Comparison of ENCODE assay signal across 17 cellular contexts in the genomic region with DNA sequence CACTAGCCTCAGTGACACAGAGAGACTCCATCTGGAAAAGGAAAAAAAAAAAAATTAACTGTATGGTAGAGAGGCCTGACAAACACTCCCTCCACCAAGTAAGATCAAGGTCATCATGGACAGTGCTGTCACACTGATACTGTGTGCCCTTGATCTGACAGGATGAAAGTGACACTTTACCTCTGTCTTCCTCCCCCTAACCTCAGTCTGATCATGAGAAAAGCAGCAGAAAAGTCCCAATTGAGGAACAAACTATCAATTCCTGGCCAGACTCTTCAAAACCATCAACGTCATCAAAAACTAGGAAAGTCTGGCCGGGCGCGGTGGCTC. TPM values are rescaled to one million over a fixed set of nuclear protein-coding genes. Genes with fewer than 3 reads are reported as not detected.
"Had no signal": no experiment of that assay in that cellular context is flagged by ENCODE, and none has a peak within 500 bp of the region (broad histone marks: within the 10 kb centered on the region; RNA-seq: fewer than 3 reads in every experiment).

No MANE protein-coding gene starts in this region.

- ATAC-seq: activated CD8-positive, alpha-beta memory T cell treated with anti-CD3 and anti-CD28 coated beads, Interleukin-2, amount 10 ng/mL, durations not matched to agents 7 days and 5 days; mucosa of descending colon; naive thymus-derived CD8-positive, alpha-beta T cell; sciatic nerve had no signal

- DNase-seq: activated CD4-positive, alpha-beta T cell treated with anti-CD3 and anti-CD28 coated beads for 1 hour; activated CD4-positive, alpha-beta T cell treated with anti-CD3 and anti-CD28 coated beads, Interleukin-2, amount 50 U/mL, for 48 hours; activated CD8-positive, alpha-beta memory T cell treated with anti-CD3 and anti-CD28 coated beads, Interleukin-2, amount 10 ng/mL, durations not matched to agents 7 days and 5 days; activated naive CD8-positive, alpha-beta T cell treated with anti-CD3 and anti-CD28 coated beads, Interleukin-2, amount 10 ng/mL, durations not matched to agents 7 days and 5 days; activated T-cell treated with anti-CD3 and anti-CD28 coated beads, Interleukin-2, amount 50 U/mL, for 48 hours; anterior cingulate cortex; endodermal cell; hypothalamus; mammary epithelial cell; mucosa of descending colon; naive thymus-derived CD8-positive, alpha-beta T cell; nucleus accumbens; stimulated activated naive CD4-positive, alpha-beta T cell; substantia nigra; T-helper 9 cell had no signal

- H3K9me3 ChIP-seq: mucosa of descending colon had no signal

- H3K4me3 ChIP-seq: mucosa of descending colon had no signal

RNA-seq across cellular contexts. Expression of a gene that starts 26.7 kb away (rescaled TPM):
- total RNA-seq: activated CD8-positive, alpha-beta memory T cell treated with anti-CD3 and anti-CD28 coated beads, Interleukin-2, amount 10 ng/mL, durations not matched to agents 7 days and 5 days; activated naive CD8-positive, alpha-beta T cell treated with anti-CD3 and anti-CD28 coated beads, Interleukin-2, amount 10 ng/mL, durations not matched to agents 7 days and 5 days; endodermal cell; mammary epithelial cell; mucosa of descending colon; naive thymus-derived CD8-positive, alpha-beta T cell; progenitor cell of endocrine pancreas; sciatic nerve had no signal
